Comparison of ENCODE assay signal across 8 cellular contexts in the genomic region with DNA sequence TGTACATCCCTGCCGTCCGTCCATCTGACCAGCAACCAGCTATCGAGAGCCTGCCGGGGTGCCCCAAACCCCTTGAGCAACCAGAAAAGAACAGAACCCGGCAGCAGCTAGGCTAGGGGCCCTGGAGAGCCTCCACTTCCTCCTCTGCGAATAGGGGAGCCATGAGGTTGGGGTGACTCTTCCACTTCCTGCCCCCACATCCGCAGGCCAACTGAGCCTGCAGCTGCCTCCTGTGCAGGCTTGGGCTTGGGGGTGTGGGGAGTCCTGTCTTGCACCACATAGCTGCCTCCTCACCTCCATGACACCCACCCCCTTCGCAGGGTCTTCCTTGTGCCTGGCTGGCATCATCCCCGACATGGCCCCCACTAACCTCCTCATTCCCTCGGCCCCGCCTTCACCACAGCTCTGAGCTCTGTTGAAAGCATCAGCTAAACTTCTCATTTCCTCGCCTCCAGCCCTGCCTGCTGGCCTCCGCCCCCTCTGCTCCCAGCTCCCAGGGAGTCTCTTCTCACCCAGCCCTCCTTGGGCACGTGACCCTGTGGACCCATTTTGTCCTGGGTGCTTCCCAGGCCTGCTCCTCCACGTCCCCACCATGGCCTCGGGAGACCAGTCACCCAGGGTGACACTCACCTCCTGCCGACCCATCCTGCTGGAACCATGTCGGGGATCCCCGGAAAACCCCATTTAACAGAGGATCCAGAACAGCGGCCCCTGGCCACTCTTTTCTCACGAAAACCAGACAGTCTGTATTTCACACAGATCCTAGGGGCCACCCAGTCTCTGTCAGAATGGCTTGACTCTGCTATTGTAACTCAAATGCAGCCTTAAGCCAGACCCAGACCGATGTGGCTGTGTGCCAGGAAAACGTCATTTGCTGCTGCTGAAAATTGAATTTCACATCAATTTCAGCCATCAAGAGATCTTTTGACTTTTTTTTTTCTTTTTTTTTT. TPM values are rescaled to one million over a fixed set of nuclear protein-coding genes. Genes with fewer than 3 reads are reported as not detected.
A peak's percentile ranks its signal among the peaks of the same experiment; 100 is the strongest.
DNase-seq lines count a peak whose midpoint lies in the region; ATAC-seq and TF ChIP-seq lines count a peak whose summit lies in the region.

No MANE protein-coding gene starts in this region.

- DNase-seq in GDM1 (lab: John Stamatoyannopoulos, UW) (peak; percentile 48), NCI-H2227 (lab: John Stamatoyannopoulos, UW; ENCODE audit: unreplicated experiment) (peak; percentile 57), fibroblast of lung (ENCODE audit: low read depth in 2 of 2) (peak; percentile 13 to 46), posterior cingulate gyrus (peak in 7 of 10 donors; percentile 19 to 91 (median 65)), upper lobe of left lung (peak; percentile 61 to 75), NCI-H128 (lab: John Stamatoyannopoulos, UW; ENCODE audit: unreplicated experiment) (no peak)
- peak; percentile 82 for DNase-seq in activated CD8-positive, alpha-beta memory T cell treated with anti-CD3 and anti-CD28 coated beads, Interleukin-2, amount 50 U/mL, for 48 hours

- no peak overlapping the region for H2AFZ ChIP-seq in fibroblast of lung (ENCODE audit: low read length)

- no peak for TF ChIP-seq EP300 in upper lobe of left lung (IDR thresholded peaks at IDR 0.05)

- H3K4me2 ChIP-seq in fibroblast of lung (ENCODE audit: extremely low read depth, insufficient read depth, low read length), result peak overlapping the region; percentile 63

- H3K36me3 ChIP-seq in fibroblast of lung (ENCODE audit: control insufficient read depth, insufficient read depth, low read length), result peaks cover 1% of the 10 kb centered on the region
- H3K36me3 ChIP-seq in upper lobe of left lung, result peaks cover 0 to 5% (median 0%) of the 10 kb centered on the region in 4 donors

- TF ChIP-seq POLR2A in upper lobe of left lung (IDR thresholded peaks at IDR 0.05), result no peak

- H3K27ac ChIP-seq in fibroblast of lung (ENCODE audit: insufficient read depth, low read length) (peak overlapping the region; percentile 84), upper lobe of left lung (peak overlapping the region; percentile 74 to 85 (median 78))

- H3K9ac ChIP-seq in fibroblast of lung (ENCODE audit: insufficient read depth, low read length), result peak overlapping the region; percentile 53

- intact Hi-C loops in posterior cingulate gyrus (cut with DNase I), result loop anchor here (5.0 kb wide), 1 partner anchor 49 kb away; a partner anchor contains a TSS

- ATAC-seq in GM21737 (IDR thresholded peaks at IDR 0.05; ENCODE audit: unreplicated experiment) (peak; percentile 50), upper lobe of left lung (ENCODE audit: low FRiP score in 2 of 2) (peak; percentile 82)

- 46 to 54% methylated on average over 20 to 21 of the region's 23 CpGs for WGBS in upper lobe of left lung, 2 donors

- no peak for TF ChIP-seq CTCF in fibroblast of lung (conservative IDR thresholded peaks at IDR 0.05 in 1 of 2, IDR thresholded peaks at IDR 0.05 in 1 of 2; ENCODE audit: low read depth in 1 of 2, low read length in 2 of 2)
- TF ChIP-seq CTCF in upper lobe of left lung (IDR thresholded peaks at IDR 0.05), result no peak

- no peaks in the 10 kb centered on the region for H3K27me3 ChIP-seq in fibroblast of lung (ENCODE audit: control insufficient read depth, insufficient read depth, low read length)
- no peaks in the 10 kb centered on the region for H3K27me3 ChIP-seq in upper lobe of left lung

- H3K79me2 ChIP-seq in fibroblast of lung (ENCODE audit: control insufficient read depth, insufficient read depth, low read length), result peaks cover 32% of the 10 kb centered on the region

- H3K9me3 ChIP-seq in fibroblast of lung (ENCODE audit: control insufficient read depth, insufficient read depth, low read depth, low read length) (no peaks in the 10 kb centered on the region), upper lobe of left lung (no peaks in the 10 kb centered on the region)

- H3K4me1 ChIP-seq in fibroblast of lung (ENCODE audit: control insufficient read depth, extremely low read depth, insufficient read depth, low read length) (peaks cover 8% of the 10 kb centered on the region), upper lobe of left lung (peaks cover 12 to 32% (median 17%) of the 10 kb centered on the region in 4 donors)

- no peaks in the 10 kb centered on the region for H4K20me1 ChIP-seq in fibroblast of lung (ENCODE audit: control insufficient read depth, extremely low read depth, insufficient read depth, low read length)

- no peak overlapping the region for H3K4me3 ChIP-seq in fibroblast of lung (replicated peaks in 1 of 4; ENCODE audit: control extremely low read depth in 1 of 4, insufficient read depth in 1 of 4, low read depth in 3 of 4, low read length in 4 of 4)
- peak overlapping the region in 2 of 4 donors; percentile 2 to 11 for H3K4me3 ChIP-seq in upper lobe of left lung

RNA-seq across cellular contexts. Expression of a gene that starts 50.4 kb away (rescaled TPM):
- total RNA-seq in fibroblast of lung, result 44.2 and 52.5 TPM in 2 replicates
- 32.5 and 39.5 TPM in 2 replicates for polyA plus RNA-seq in fibroblast of lung
- polyA plus RNA-seq in fibroblast of lung (2012), result 64.0 and 66.2 TPM in 2 replicates
- 143 and 156 TPM in 2 replicates for polyA minus RNA-seq in fibroblast of lung (ENCODE audit: low replicate concordance)
- total RNA-seq in upper lobe of left lung, result 100 to 1,000 TPM in 4 of 6 donors, 10 to 100 TPM in 2; 72.3 to 408 (median 146) TPM

RNA-seq across cellular contexts. Expression of a gene that starts 50.8 kb away (rescaled TPM):
- total RNA-seq in fibroblast of lung (2.0 and 2.1 TPM in 2 replicates), upper lobe of left lung (10 to 100 TPM in 2 of 6 donors, 1 to 10 TPM in 4; 4.9 to 21.0 (median 8.7) TPM)
- polyA plus RNA-seq in fibroblast of lung, result 6.7 and 13.8 TPM in 2 replicates
- 5.0 and 12.2 TPM in 2 replicates for polyA plus RNA-seq in fibroblast of lung (2012)
- 2.7 and 6.0 TPM in 2 replicates for polyA minus RNA-seq in fibroblast of lung (ENCODE audit: low replicate concordance)
